ENCODE assay signal across 19 cellular contexts in the genomic region with DNA sequence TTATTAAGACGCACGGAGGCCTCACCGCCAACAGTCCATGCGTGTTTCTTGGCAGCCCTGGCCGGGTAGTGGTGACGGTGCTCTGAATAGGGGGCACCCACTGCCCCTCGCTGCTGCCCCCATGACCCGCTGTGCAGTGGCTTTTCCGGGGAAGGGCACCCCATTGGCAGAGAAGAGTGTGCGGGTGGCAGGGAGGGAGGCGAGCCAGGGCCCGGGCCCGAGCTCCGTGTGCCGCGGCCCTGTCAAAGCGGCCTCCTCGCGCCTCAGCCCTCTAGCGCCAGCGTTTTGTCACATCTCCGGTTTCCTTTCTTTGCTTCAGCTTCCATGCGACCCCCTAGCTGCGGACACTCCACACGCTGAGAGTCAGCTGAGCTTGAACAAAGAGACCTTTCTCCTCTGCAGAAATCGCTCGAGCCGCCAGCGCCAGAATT.
DNase-seq lines count a peak whose midpoint lies in the region; ATAC-seq and TF ChIP-seq lines count a peak whose summit lies in the region.
"Had no signal": no experiment of that assay in that cellular context is flagged by ENCODE, and none has a peak within 500 bp of the region (broad histone marks: within the 10 kb centered on the region; RNA-seq: fewer than 3 reads in every experiment).

No MANE protein-coding gene starts in this region.

- H3K27ac Mint-ChIP-seq in chondrocyte (ENCODE audit: unreplicated experiment): peak overlapping the region; percentile 67
- no peak overlapping the region for H3K27ac Mint-ChIP-seq in activated CD8-positive, alpha-beta memory T cell treated with anti-CD3 and anti-CD28 coated beads, Interleukin-2, amount 10 ng/mL, durations not matched to agents 7 days and 5 days
- H3K27ac Mint-ChIP-seq: activated naive CD8-positive, alpha-beta T cell treated with anti-CD3 and anti-CD28 coated beads, Interleukin-2, amount 50 U/mL, for 24 hours; activated T-helper 17 cell treated with anti-CD3 and anti-CD28 coated beads, Interleukin-2, amount 50 U/mL, for 72 hours; CD4-positive, alpha-beta memory T cell had no signal

- CTCF ChIA-PET in activated CD8-positive, alpha-beta memory T cell treated with anti-CD3 and anti-CD28 coated beads, Interleukin-2, amount 10 ng/mL, durations not matched to agents 7 days and 5 days (lab: Charles Lee): no interaction called here

- no peak for ATAC-seq in activated CD8-positive, alpha-beta memory T cell treated with anti-CD3 and anti-CD28 coated beads, Interleukin-2, amount 10 ng/mL, durations not matched to agents 7 days and 5 days
- ATAC-seq: activated naive CD8-positive, alpha-beta T cell treated with anti-CD3 and anti-CD28 coated beads, Interleukin-2, amount 50 U/mL, for 24 hours; activated T-helper 17 cell treated with anti-CD3 and anti-CD28 coated beads, Interleukin-2, amount 50 U/mL, for 72 hours; GM12878; mucosa of descending colon; psoas muscle had no signal

- H3K9ac ChIP-seq in iPS-20b (ENCODE audit: low read depth, low read length): no peak overlapping the region

- H3K4me3 ChIP-seq in iPS-20b (ENCODE audit: low read length) (0 out of 2 replicates have a peak overlapping the region, but pooled peaks have one; percentile 13), HAP-1 (no peak overlapping the region)
- H3K4me3 ChIP-seq: GM12878, mucosa of descending colon, psoas muscle had no signal

- peaks cover 11% of the 10 kb centered on the region for H3K4me1 Mint-ChIP-seq in chondrocyte (ENCODE audit: low read depth)
- H3K4me1 Mint-ChIP-seq in activated CD8-positive, alpha-beta memory T cell treated with anti-CD3 and anti-CD28 coated beads, Interleukin-2, amount 10 ng/mL, durations not matched to agents 7 days and 5 days: no peaks in the 10 kb centered on the region
- H3K4me1 Mint-ChIP-seq: activated naive CD8-positive, alpha-beta T cell treated with anti-CD3 and anti-CD28 coated beads, Interleukin-2, amount 50 U/mL, for 24 hours; activated T-helper 17 cell treated with anti-CD3 and anti-CD28 coated beads, Interleukin-2, amount 50 U/mL, for 72 hours; CD4-positive, alpha-beta memory T cell had no signal

- H3K27me3 ChIP-seq in iPS-20b (ENCODE audit: insufficient read depth, low read length): peaks cover 17% of the 10 kb centered on the region
- H3K27me3 ChIP-seq in HAP-1 (ENCODE audit: low read depth): no peaks in the 10 kb centered on the region

- H3K9me3 ChIP-seq in iPS-20b (ENCODE audit: insufficient read depth, low read depth, low read length): no peaks in the 10 kb centered on the region
- H3K9me3 ChIP-seq in HAP-1: no peaks in the 10 kb centered on the region; the same call in 1 of the 2 replicates
- H3K9me3 ChIP-seq: psoas muscle had no signal

- in situ Hi-C loops in G401 (cut with HindIII; ENCODE audit: low sequenced_read_pairs) (no loop called here), HAP-1 (cut with MboI; ENCODE audit: low sequenced_read_pairs) (no loop called here)

- H3K36me3 ChIP-seq in iPS-20b (ENCODE audit: insufficient read depth, low read depth, low read length) (no peaks in the 10 kb centered on the region), HAP-1 (replicated peaks) (no peaks in the 10 kb centered on the region)

- DNase-seq in G401 (ENCODE audit: low spot score) (peak; percentile 8), chondrocyte (ENCODE audit: low spot score) (no peak), nucleus accumbens (lab: John Stamatoyannopoulos, UW) (peak in 47 of 56 donors; percentile 12 to 76 (median 45)), cortex of kidney (lab: John Stamatoyannopoulos, UW) (no peak), dedifferentiated amniotic fluid mesenchymal stem cell (ENCODE audit: extremely low spot score) (no peak), HAP-1 (ENCODE audit: low spot score in 2 of 2) (no peak)
- DNase-seq in activated CD8-positive, alpha-beta memory T cell treated with anti-CD3 and anti-CD28 coated beads, Interleukin-2, amount 10 ng/mL, durations not matched to agents 7 days and 5 days: no peak
- DNase-seq: ACHN; activated naive CD8-positive, alpha-beta T cell treated with anti-CD3 and anti-CD28 coated beads, Interleukin-2, amount 50 U/mL, for 24 hours; CD4-positive, alpha-beta memory T cell; foreskin fibroblast; Karpas-422; kidney; mucosa of descending colon; NCI-H345; psoas muscle had no signal

- no peaks in the 10 kb centered on the region for H3K9me3 Mint-ChIP-seq in chondrocyte (ENCODE audit: low read depth)
- peaks cover 8% of the 10 kb centered on the region for H3K9me3 Mint-ChIP-seq in activated CD8-positive, alpha-beta memory T cell treated with anti-CD3 and anti-CD28 coated beads, Interleukin-2, amount 10 ng/mL, durations not matched to agents 7 days and 5 days (ENCODE audit: low read depth)
- H3K9me3 Mint-ChIP-seq: activated naive CD8-positive, alpha-beta T cell treated with anti-CD3 and anti-CD28 coated beads, Interleukin-2, amount 50 U/mL, for 24 hours had no signal

- H3K27me3 Mint-ChIP-seq in chondrocyte (ENCODE audit: low read depth): peaks cover 19% of the 10 kb centered on the region
- H3K27me3 Mint-ChIP-seq in activated CD8-positive, alpha-beta memory T cell treated with anti-CD3 and anti-CD28 coated beads, Interleukin-2, amount 10 ng/mL, durations not matched to agents 7 days and 5 days: no peaks in the 10 kb centered on the region
- H3K27me3 Mint-ChIP-seq: activated naive CD8-positive, alpha-beta T cell treated with anti-CD3 and anti-CD28 coated beads, Interleukin-2, amount 50 U/mL, for 24 hours; activated T-helper 17 cell treated with anti-CD3 and anti-CD28 coated beads, Interleukin-2, amount 50 U/mL, for 72 hours; CD4-positive, alpha-beta memory T cell had no signal

- peak; percentile 41 for TF ChIP-seq CTCF in chondrocyte (IDR thresholded peaks at IDR 0.05)

- H3K4me1 ChIP-seq in iPS-20b (ENCODE audit: insufficient read depth, low read length): no peaks in the 10 kb centered on the region
- H3K4me1 ChIP-seq in HAP-1: no peaks in the 10 kb centered on the region
- H3K4me1 ChIP-seq: psoas muscle had no signal

- H3K36me3 Mint-ChIP-seq in chondrocyte (ENCODE audit: low read depth): no peaks in the 10 kb centered on the region
- H3K36me3 Mint-ChIP-seq in activated CD8-positive, alpha-beta memory T cell treated with anti-CD3 and anti-CD28 coated beads, Interleukin-2, amount 10 ng/mL, durations not matched to agents 7 days and 5 days: no peaks in the 10 kb centered on the region
- H3K36me3 Mint-ChIP-seq: CD4-positive, alpha-beta memory T cell had no signal

- peak overlapping the region; percentile 68 for H3K4me3 Mint-ChIP-seq in chondrocyte (ENCODE audit: unreplicated experiment)
- H3K4me3 Mint-ChIP-seq in activated CD8-positive, alpha-beta memory T cell treated with anti-CD3 and anti-CD28 coated beads, Interleukin-2, amount 10 ng/mL, durations not matched to agents 7 days and 5 days: no peak overlapping the region
- H3K4me3 Mint-ChIP-seq: activated naive CD8-positive, alpha-beta T cell treated with anti-CD3 and anti-CD28 coated beads, Interleukin-2, amount 50 U/mL, for 24 hours; activated T-helper 17 cell treated with anti-CD3 and anti-CD28 coated beads, Interleukin-2, amount 50 U/mL, for 72 hours; CD4-positive, alpha-beta memory T cell had no signal

- H3K27ac ChIP-seq in iPS-20b (ENCODE audit: low read length): no peak overlapping the region
- H3K27ac ChIP-seq: psoas muscle had no signal

Comparison
In these comparisons a context has a peak if more than half of its experiments do, and no peak if none do; other contexts are left out.
1. DNase-seq: peak in G401 (single experiment) and nucleus accumbens (47 of 56); none in chondrocyte (single experiment), cortex of kidney (single experiment), dedifferentiated amniotic fluid mesenchymal stem cell (single experiment), activated CD8-positive, alpha-beta memory T cell treated with anti-CD3 and anti-CD28 coated beads, Interleukin-2, amount 10 ng/mL, durations not matched to agents 7 days and 5 days (single experiment) and HAP-1 (0 of 2).